Comparison of ENCODE assay signal across 8 cellular contexts in the genomic region with DNA sequence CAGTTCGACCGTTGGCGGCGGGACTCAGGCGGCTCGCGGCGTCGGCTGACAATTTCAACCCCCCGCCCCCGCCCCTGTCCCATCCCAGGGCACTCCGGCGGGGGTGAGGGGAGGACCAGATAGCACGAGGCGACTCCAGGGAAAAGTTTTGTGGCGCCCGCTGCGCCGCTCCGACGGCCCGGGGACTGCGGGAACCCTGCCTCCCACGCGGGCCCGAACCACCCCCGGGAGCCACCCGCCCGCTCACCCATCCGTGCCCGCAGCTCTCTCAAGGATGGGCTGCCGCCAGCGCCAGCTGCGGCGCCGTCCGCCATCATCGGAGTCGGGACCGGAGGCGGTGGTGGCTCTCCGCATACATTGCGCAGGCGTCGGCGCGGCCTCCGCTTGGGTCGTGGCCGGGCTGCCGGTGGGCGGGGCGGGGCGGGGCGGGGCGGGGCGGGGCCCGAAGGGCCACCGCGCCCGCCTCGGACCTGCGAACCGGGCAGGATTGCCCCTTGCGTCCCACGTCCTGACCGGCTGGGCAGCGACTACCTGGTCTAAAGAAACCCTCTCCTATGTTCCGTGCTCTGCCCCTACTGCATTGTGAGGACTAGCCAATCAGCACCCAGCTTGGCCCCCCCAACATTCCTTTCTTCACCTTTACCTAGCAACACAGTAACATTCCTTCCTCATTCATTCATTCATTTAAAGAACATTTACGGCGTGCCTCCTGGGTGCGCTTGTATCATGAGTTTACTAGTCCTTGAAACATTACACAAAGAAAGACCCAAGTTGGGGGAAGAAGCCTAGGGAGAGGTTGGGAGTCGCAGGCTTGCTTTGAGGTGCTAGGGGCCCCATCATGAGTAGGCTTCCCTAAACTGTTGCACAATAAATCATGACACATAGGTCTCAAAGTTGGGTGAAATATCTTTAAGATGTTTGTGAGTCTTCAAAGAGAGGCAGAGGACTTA.
DNase-seq lines count a peak whose midpoint lies in the region; ATAC-seq and TF ChIP-seq lines count a peak whose summit lies in the region.

TSS of gene MAP7D3 (minus strand) at position 359 of the 950 bp plus-strand sequence. CDS start at position 317, 42 bp downstream.

- peak; percentile 84 for ATAC-seq in HG02610 (IDR thresholded peaks at IDR 0.05; ENCODE audit: unreplicated experiment)

- TF ChIP-seq CTCF in choroid plexus epithelial cell (conservative IDR thresholded peaks at IDR 0.05; ENCODE audit: low read depth, low read length) = no peak

- DNase-seq in NCI-H1694 (lab: John Stamatoyannopoulos, UW) = peak; percentile 15
- DNase-seq in activated CD4-positive, CD25-positive, alpha-beta regulatory T cell treated with anti-CD3 and anti-CD28 coated beads, Interleukin-2, amount 50 U/mL, for 72 hours = peak; percentile 71
- peak; percentile 51 for DNase-seq in choroid plexus epithelial cell (ENCODE audit: low read depth)
- DNase-seq in left kidney (ENCODE audit: low read depth, low spot score) = peak; percentile 82
- DNase-seq in stimulated activated CD4-positive, alpha-beta T cell treated with anti-CD3 and anti-CD28 coated beads, Interleukin-4, amount 100 ng/mL, for 1 hour = peak; percentile 69
- DNase-seq in pons (ENCODE audit: low spot score) = no peak

- TF ChIP-seq POLR2A in GM15510 (IDR thresholded peaks at IDR 0.05; ENCODE audit: borderline replicate concordance, extremely low read depth, insufficient read length) = peak; percentile 76

- peak within 1 kb of the TSS; percentile 71 for H3K4me3 ChIP-seq in choroid plexus epithelial cell (ENCODE audit: low read depth, low read length)
